14 cellular contexts compared by ENCODE assay signal in the genomic region with DNA sequence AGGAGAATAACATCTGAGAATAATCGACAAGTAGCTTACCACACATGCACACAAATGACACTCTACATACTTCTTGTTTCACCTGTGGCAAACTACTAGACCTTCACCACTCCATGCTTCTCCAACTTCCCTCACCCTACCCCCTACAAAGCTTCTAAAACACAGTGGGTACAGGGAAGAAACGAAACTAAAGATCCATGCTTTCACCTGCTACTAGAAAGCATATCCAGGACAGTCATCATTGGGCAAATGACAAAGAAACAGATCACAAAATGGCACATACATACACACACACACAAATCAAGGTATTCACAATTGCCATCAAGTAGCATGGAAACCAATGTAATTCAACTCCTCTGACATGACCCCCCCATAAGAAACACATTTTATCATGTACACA. TPM values are rescaled to one million over a fixed set of nuclear protein-coding genes. Genes with fewer than 3 reads are reported as not detected.
DNase-seq lines count a peak whose midpoint lies in the region; ATAC-seq, FAIRE-seq and TF ChIP-seq lines count a peak whose summit lies in the region.
"Had no signal": no experiment of that assay in that cellular context is flagged by ENCODE, and none has a peak within 500 bp of the region (broad histone marks: within the 10 kb centered on the region; RNA-seq: fewer than 3 reads in every experiment).

No MANE protein-coding gene starts in this region.

- H3K4me3 ChIP-seq in CD4-positive, CD25-positive, alpha-beta regulatory T cell (ENCODE audit: low read depth, low read length), result peak overlapping the region; percentile 55
- H3K4me3 ChIP-seq in K562 (no peak overlapping the region), SJCRH30 (no peak overlapping the region)
- H3K4me3 ChIP-seq: coronary artery had no signal

- H3K79me2 ChIP-seq in K562 (ENCODE audit: control insufficient read depth, insufficient read depth, low read length), result peaks cover 98% of the 10 kb centered on the region

- peaks cover 46 to 95% (median 81%) of the 10 kb centered on the region in 4 donors for H3K4me1 Mint-ChIP-seq in CD4-positive, CD25-positive, alpha-beta regulatory T cell
- H3K4me1 Mint-ChIP-seq in HFFc6 (ENCODE audit: low read depth), result peaks cover 91% of the 10 kb centered on the region
- H3K4me1 Mint-ChIP-seq in natural killer cell treated with Interleukin-12 subunit alpha and Interleukin-12 subunit beta and Interleukin-15 and Interleukin-18, amount 100 ng/mL, for 72 hours (ENCODE audit: low read depth in 2 of 2), result peaks cover 73 to 78% of the 10 kb centered on the region in 2 donors

- H3K9ac ChIP-seq in K562 (ENCODE audit: insufficient read depth in 1 of 2, low read depth in 2 of 2, low read length in 2 of 2), result peak overlapping the region in 1 of 2 experiments; percentile 50; a peak in 2 of 4 replicates

- H3K4me3 Mint-ChIP-seq in CD4-positive, CD25-positive, alpha-beta regulatory T cell, result peak overlapping the region; percentile 39 to 84 (median 65)
- peak overlapping the region; percentile 37 for H3K4me3 Mint-ChIP-seq in HFFc6
- peak overlapping the region; percentile 16 for H3K4me3 Mint-ChIP-seq in natural killer cell treated with Interleukin-12 subunit alpha and Interleukin-12 subunit beta and Interleukin-15 and Interleukin-18, amount 100 ng/mL, for 72 hours
- H3K4me3 Mint-ChIP-seq: activated naive CD4-positive, alpha-beta T cell treated with anti-CD3 and anti-CD28 coated beads, Interleukin-2, amount 10 ng/mL, durations not matched to agents 7 days and 5 days had no signal

- H3K4me1 ChIP-seq in CD4-positive, CD25-positive, alpha-beta regulatory T cell (ENCODE audit: control insufficient read depth, insufficient read depth, low read length, poor library complexity, severe bottlenecking), result peaks cover 92% of the 10 kb centered on the region
- peaks cover 18 to 38% of the 10 kb centered on the region in 2 experiments for H3K4me1 ChIP-seq in K562 (replicated peaks in 1 of 2; ENCODE audit: control insufficient read depth in 2 of 2, insufficient read depth in 2 of 2, low read length in 2 of 2)
- H3K4me1 ChIP-seq in SJCRH30, result peaks cover 17% of the 10 kb centered on the region

- 19% methylated on average over 2 of the region's 2 CpGs for WGBS in K562 (ENCODE audit: insufficient coverage, low coverage, missing lambda C conversion rate)

- TF ChIP-seq POLR2A in K562 (conservative IDR thresholded peaks at IDR 0.05), result no peak

- no peak for DNase-seq in CD4-positive, CD25-positive, alpha-beta regulatory T cell
- DNase-seq in HFFc6, result no peak
- no peak for DNase-seq in K562 (ENCODE audit: extremely low read depth in 1 of 4, low spot score in 3 of 4)
- DNase-seq in natural killer cell treated with Interleukin-12 subunit alpha and Interleukin-12 subunit beta and Interleukin-15 and Interleukin-18, amount 100 ng/mL, for 72 hours (ENCODE audit: low spot score), result no peak
- no peak for DNase-seq in SJCRH30
- no peak for DNase-seq in mucosa of gallbladder (ENCODE audit: low spot score)
- no peak for DNase-seq in effector CD8-positive, alpha-beta T cell (lab: John Stamatoyannopoulos, UW)
- DNase-seq: activated CD4-positive, alpha-beta T cell treated with anti-CD3 and anti-CD28 coated beads for 4 hours; activated naive CD4-positive, alpha-beta T cell treated with anti-CD3 and anti-CD28 coated beads, Interleukin-2, amount 10 ng/mL, durations not matched to agents 7 days and 5 days; COR-L47; NCI-H2107 had no signal

- peak overlapping the region; percentile 71 for H3K4me2 ChIP-seq in K562 (ENCODE audit: insufficient read depth, low read length)

- TSS peak; percentile 3 for BruUV-seq in K562 (replicated peaks; lab: Mats Ljungman, UMichigan)

- TF ChIP-seq EP300 in K562 (IDR thresholded peaks at IDR 0.05; ENCODE audit: low read length), result no peak

- in situ Hi-C loops in K562 (cut with MboI), result no loop called here

- H3K9me3 ChIP-seq in CD4-positive, CD25-positive, alpha-beta regulatory T cell (ENCODE audit: control insufficient read depth in 2 of 2, low read length in 2 of 2), result no peaks in the 10 kb centered on the region
- H3K9me3 ChIP-seq in K562 (replicated peaks; ENCODE audit: control insufficient read depth, insufficient read depth, low read depth, low read length) (no peaks in the 10 kb centered on the region), SJCRH30 (replicated peaks) (no peaks in the 10 kb centered on the region)

- POLR2A ChIA-PET in K562 (lab: Yijun Ruan, JAX), result interaction anchor here (0.5 to 1.6 kb wide), 5 partner anchors 8 to 216 kb away, joined by 3 to 9 read pairs (median 5); no protein-coding TSS in a partner anchor

- peak overlapping the region; percentile 1 for H3K27ac ChIP-seq in CD4-positive, CD25-positive, alpha-beta regulatory T cell (ENCODE audit: insufficient read depth, low read length, poor library complexity, severe bottlenecking)
- peak overlapping the region; percentile 62 for H3K27ac ChIP-seq in K562 (ENCODE audit: extremely low read depth, low read depth, low read length)
- no peak overlapping the region for H3K27ac ChIP-seq in SJCRH30

- H3K9me3 Mint-ChIP-seq in CD4-positive, CD25-positive, alpha-beta regulatory T cell, result no peaks in the 10 kb centered on the region
- no peaks in the 10 kb centered on the region for H3K9me3 Mint-ChIP-seq in HFFc6
- H3K9me3 Mint-ChIP-seq in natural killer cell treated with Interleukin-12 subunit alpha and Interleukin-12 subunit beta and Interleukin-15 and Interleukin-18, amount 100 ng/mL, for 72 hours, result no peaks in the 10 kb centered on the region
- H3K9me3 Mint-ChIP-seq: activated naive CD4-positive, alpha-beta T cell treated with anti-CD3 and anti-CD28 coated beads, Interleukin-2, amount 10 ng/mL, durations not matched to agents 7 days and 5 days had no signal

- CTCF ChIA-PET in K562 (lab: Yijun Ruan, JAX; ENCODE audit: low intra/inter-chr PET ratio), result no interaction called here

- H3K27me3 ChIP-seq in CD4-positive, CD25-positive, alpha-beta regulatory T cell (ENCODE audit: control insufficient read depth, insufficient read depth, low read length), result no peaks in the 10 kb centered on the region
- H3K27me3 ChIP-seq in K562 (ENCODE audit: control insufficient read depth in 2 of 2, insufficient read depth in 2 of 2, low read length in 2 of 2) (no peaks in the 10 kb centered on the region), SJCRH30 (no peaks in the 10 kb centered on the region)

- H2AFZ ChIP-seq in K562 (ENCODE audit: low read depth, low read length), result no peak overlapping the region

- peak overlapping the region in 2 of 3 donors; percentile 0 to 48 for H3K27ac Mint-ChIP-seq in CD4-positive, CD25-positive, alpha-beta regulatory T cell
- H3K27ac Mint-ChIP-seq in HFFc6, result peak overlapping the region; percentile 82
- peak overlapping the region in 1 of 2 donors; percentile 16 for H3K27ac Mint-ChIP-seq in natural killer cell treated with Interleukin-12 subunit alpha and Interleukin-12 subunit beta and Interleukin-15 and Interleukin-18, amount 100 ng/mL, for 72 hours
- H3K27ac Mint-ChIP-seq: activated naive CD4-positive, alpha-beta T cell treated with anti-CD3 and anti-CD28 coated beads, Interleukin-2, amount 10 ng/mL, durations not matched to agents 7 days and 5 days had no signal

- no peak for FAIRE-seq in K562 (lab: Jason Lieb, UNC)
- FAIRE-seq: islet of Langerhans had no signal

- ATAC-seq in CD4-positive, CD25-positive, alpha-beta regulatory T cell (ENCODE audit: low read depth in 2 of 2), result no peak
- no peak; the same call in 2 of the 3 replicates for ATAC-seq in K562
- no peak for ATAC-seq in natural killer cell treated with Interleukin-12 subunit alpha and Interleukin-12 subunit beta and Interleukin-15 and Interleukin-18, amount 100 ng/mL, for 72 hours
- no peak for ATAC-seq in GM21528 (IDR thresholded peaks at IDR 0.05; ENCODE audit: low FRiP score, unreplicated experiment)

- H4K20me1 ChIP-seq in K562 (replicated peaks; ENCODE audit: control insufficient read depth, insufficient read depth, low read length), result peaks cover 83% of the 10 kb centered on the region

- peaks cover 11% of the 10 kb centered on the region for H3K36me3 Mint-ChIP-seq in CD4-positive, CD25-positive, alpha-beta regulatory T cell
- peaks cover 15% of the 10 kb centered on the region for H3K36me3 Mint-ChIP-seq in HFFc6 (ENCODE audit: low read depth)
- no peaks in the 10 kb centered on the region for H3K36me3 Mint-ChIP-seq in natural killer cell treated with Interleukin-12 subunit alpha and Interleukin-12 subunit beta and Interleukin-15 and Interleukin-18, amount 100 ng/mL, for 72 hours

- TF ChIP-seq RAD21 in K562 (CRISPR knock-in tag; conservative IDR thresholded peaks at IDR 0.05 in 1 of 2, IDR thresholded peaks at IDR 0.05 in 1 of 2), result no peak

- no peaks in the 10 kb centered on the region for H3K36me3 ChIP-seq in CD4-positive, CD25-positive, alpha-beta regulatory T cell (ENCODE audit: control insufficient read depth, insufficient read depth, low read length)
- H3K36me3 ChIP-seq in K562 (ENCODE audit: control insufficient read depth, insufficient read depth, low read length) (peaks cover 19% of the 10 kb centered on the region), SJCRH30 (no peaks in the 10 kb centered on the region)

- intact Hi-C loops in K562 (cut with micrococcal nuclease), result loop anchor here (5.0 kb wide), 1 partner anchor 39 kb away; no protein-coding TSS in a partner anchor

- H3K27me3 Mint-ChIP-seq in CD4-positive, CD25-positive, alpha-beta regulatory T cell, result no peaks in the 10 kb centered on the region
- H3K27me3 Mint-ChIP-seq in HFFc6 (ENCODE audit: insufficient read depth), result peaks cover 1% of the 10 kb centered on the region; the same call in 1 of the 2 replicates
- H3K27me3 Mint-ChIP-seq in natural killer cell treated with Interleukin-12 subunit alpha and Interleukin-12 subunit beta and Interleukin-15 and Interleukin-18, amount 100 ng/mL, for 72 hours, result no peaks in the 10 kb centered on the region
- H3K27me3 Mint-ChIP-seq: activated naive CD4-positive, alpha-beta T cell treated with anti-CD3 and anti-CD28 coated beads, Interleukin-2, amount 10 ng/mL, durations not matched to agents 7 days and 5 days had no signal

- peaks cover 21% of the 10 kb centered on the region for H3K9me1 ChIP-seq in K562 (ENCODE audit: control insufficient read depth, insufficient read depth, low read length)

- TF ChIP-seq CTCF in HFFc6 (IDR thresholded peaks at IDR 0.05) (no peak), K562 (IDR thresholded peaks at IDR 0.05 in 2 of 3, conservative IDR thresholded peaks at IDR 0.05 in 1 of 3; ENCODE audit: insufficient read depth in 2 of 3, low read depth in 1 of 3, low read length in 3 of 3) (no peak)

RNA-seq across cellular contexts. Expression of a gene that starts 10.6 kb away (rescaled TPM):
- 168 TPM for total RNA-seq in CD4-positive, CD25-positive, alpha-beta regulatory T cell
- polyA plus RNA-seq in CD4-positive, CD25-positive, alpha-beta regulatory T cell, result 10 to 100 TPM in 1 of 4 donors, 1 to 10 TPM in 3; 6.6 to 12.4 (median 9.3) TPM
- 10 to 100 TPM; 74.9 to 85.2 (median 81.5) TPM for total RNA-seq in HFFc6 (2021; fragmentation: NEBNext Ultra II Directional; extraction: Animal tissue kit (Norgen Biotek cat#: 25700))
- 157 and 305 TPM in 2 replicates for total RNA-seq in K562 (2011; cell fraction: chromatin; rRNA removed; ENCODE audit: low replicate concordance)
- total RNA-seq in K562 (2011; cell fraction: nucleolus; rRNA removed), result 129 and 134 TPM in 2 replicates
- 133 and 164 TPM in 2 replicates for total RNA-seq in K562 (2011; cell fraction: nucleoplasm; rRNA removed)
- total RNA-seq in K562 (2014; rRNA removed) (15.6 and 24.0 TPM in 2 replicates), K562 (2014; rRNA removed; fragmentation: Illumina TruSeq; extraction: Trizol) (11.3 and 13.0 TPM in 2 replicates), K562 (2015; rRNA removed; fragmentation: Illumina TruSeq; extraction: Trizol) (16.1 and 18.2 TPM in 2 replicates), K562 (2021) (93.7 and 105 TPM in 2 replicates), mucosa of gallbladder (87.8 TPM)
- polyA plus RNA-seq in K562 (2011; rRNA removed) (8.9 and 11.0 TPM in 2 replicates), K562 (2014; fragmentation: Illumina TruSeq; extraction: Trizol) (35.3 and 43.4 TPM in 2 replicates), K562 (2014; fragmentation: Nextera tagmentation; extraction: Ambion mirVana) (1 to 10 TPM; 1.8 to 5.4 TPM), K562 (2014; rRNA removed) (23.3 and 24.3 TPM in 2 replicates)
- polyA plus RNA-seq in K562 (2011; cell fraction: cytosol; rRNA removed), result 5.8 and 8.4 TPM in 2 replicates
- polyA plus RNA-seq in K562 (2011; cell fraction: nucleus; rRNA removed), result 36.9 and 48.9 TPM in 2 replicates
- 61.3 and 74.1 TPM in 2 replicates for polyA plus RNA-seq in K562 (2012)
- polyA minus RNA-seq in K562 (2011; rRNA and poly(A)+ RNA removed), result 14.6 and 17.9 TPM in 2 replicates
- polyA minus RNA-seq in K562 (2011; cell fraction: cytosol; rRNA and poly(A)+ RNA removed), result 36.5 and 50.1 TPM in 2 replicates
- polyA minus RNA-seq in K562 (2011; cell fraction: nucleus; rRNA and poly(A)+ RNA removed), result 35.0 and 50.0 TPM in 2 replicates
- total RNA-seq in natural killer cell treated with Interleukin-12 subunit alpha and Interleukin-12 subunit beta and Interleukin-15 and Interleukin-18, amount 100 ng/mL, for 72 hours, result 100 to 1,000 TPM; 111 to 161 TPM
- total RNA-seq in SJCRH30 (2014; rRNA removed; shearing (Covaris generic)), result 48.6 and 50.4 TPM in 2 replicates

RNA-seq across cellular contexts. Expression of a gene that starts 57.8 kb away (rescaled TPM):
- 79.1 TPM for total RNA-seq in CD4-positive, CD25-positive, alpha-beta regulatory T cell
- polyA plus RNA-seq in CD4-positive, CD25-positive, alpha-beta regulatory T cell, result 10 to 100 TPM; 11.3 to 15.6 (median 13.6) TPM
- total RNA-seq in HFFc6 (2021; fragmentation: NEBNext Ultra II Directional; extraction: Animal tissue kit (Norgen Biotek cat#: 25700)), result 10 to 100 TPM; 22.8 to 31.2 (median 29.6) TPM
- 47.6 and 50.3 TPM in 2 replicates for total RNA-seq in K562 (2011; cell fraction: chromatin; rRNA removed; ENCODE audit: low replicate concordance)
- total RNA-seq in K562 (2011; cell fraction: nucleolus; rRNA removed), result 26.3 and 27.0 TPM in 2 replicates
- total RNA-seq in K562 (2011; cell fraction: nucleoplasm; rRNA removed), result 22.2 and 28.7 TPM in 2 replicates
- total RNA-seq in K562 (2014; rRNA removed) (33.5 and 34.2 TPM in 2 replicates), K562 (2014; rRNA removed; fragmentation: Illumina TruSeq; extraction: Trizol) (13.3 and 13.8 TPM in 2 replicates), K562 (2015; rRNA removed; fragmentation: Illumina TruSeq; extraction: Trizol) (20.2 and 22.6 TPM in 2 replicates), K562 (2021) (49.9 and 56.5 TPM in 2 replicates), mucosa of gallbladder (38.9 TPM)
- polyA plus RNA-seq in K562 (2011; rRNA removed) (15.0 and 18.4 TPM in 2 replicates), K562 (2014; fragmentation: Illumina TruSeq; extraction: Trizol) (14.6 and 17.0 TPM in 2 replicates), K562 (2014; fragmentation: Nextera tagmentation; extraction: Ambion mirVana) (1 to 10 TPM; 3.4 to 4.4 TPM), K562 (2014; rRNA removed) (25.5 and 27.4 TPM in 2 replicates)
- 13.4 and 17.8 TPM in 2 replicates for polyA plus RNA-seq in K562 (2011; cell fraction: cytosol; rRNA removed)
- polyA plus RNA-seq in K562 (2011; cell fraction: nucleus; rRNA removed), result 42.2 and 65.9 TPM in 2 replicates
- polyA plus RNA-seq in K562 (2012), result 17.0 and 17.1 TPM in 2 replicates
- polyA minus RNA-seq in K562 (2011; rRNA and poly(A)+ RNA removed), result 9.5 and 10.9 TPM in 2 replicates
- polyA minus RNA-seq in K562 (2011; cell fraction: cytosol; rRNA and poly(A)+ RNA removed), result 15.0 and 18.3 TPM in 2 replicates
- polyA minus RNA-seq in K562 (2011; cell fraction: nucleus; rRNA and poly(A)+ RNA removed), result 9.3 and 10.6 TPM in 2 replicates
- total RNA-seq in natural killer cell treated with Interleukin-12 subunit alpha and Interleukin-12 subunit beta and Interleukin-15 and Interleukin-18, amount 100 ng/mL, for 72 hours, result 10 to 100 TPM; 61.4 to 78.3 TPM
- total RNA-seq in SJCRH30 (2014; rRNA removed; shearing (Covaris generic)), result 26.9 and 28.1 TPM in 2 replicates
